ENCODE assay signal across 1 cellular context in the genomic region with DNA sequence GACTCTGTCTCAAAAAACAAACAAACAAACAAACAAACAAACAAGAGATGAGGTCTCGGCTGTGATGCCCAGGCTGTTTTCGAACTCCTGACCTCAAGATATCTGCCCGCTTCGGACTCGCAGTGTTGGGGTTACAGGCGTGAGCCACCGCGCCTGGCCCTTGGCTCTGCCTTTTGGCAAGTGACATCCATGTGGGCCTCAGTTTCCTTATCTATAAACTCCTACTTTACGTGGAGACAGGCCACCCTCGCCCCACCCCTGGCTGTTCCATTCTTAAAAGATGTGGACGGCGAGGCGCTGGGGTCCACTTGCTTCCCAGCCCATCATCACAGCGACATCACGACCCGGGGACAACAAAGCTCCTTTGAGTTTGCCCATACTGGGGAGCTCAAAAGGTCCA.
TF ChIP-seq lines count a peak whose summit lies in the region.

No MANE protein-coding gene starts in this region.

TF ChIP-seq in endothelial cell of umbilical vein, 7 proteins besides CTCF, POLR2A, EP300 and RAD21:
- TF ChIP-seq FOS (IDR thresholded peaks at IDR 0.05; ENCODE audit: borderline replicate concordance, insufficient read depth, low read length) (no peak), MYC (IDR thresholded peaks at IDR 0.05; ENCODE audit: low read depth, low read length) (no peak), GATA2 (IDR thresholded peaks at IDR 0.05; ENCODE audit: insufficient read depth, insufficient read length, low read depth, low read length) (no peak), JUN (IDR thresholded peaks at IDR 0.05; ENCODE audit: borderline replicate concordance, insufficient read depth, insufficient read length, low read depth) (no peak), EZH2 (IDR thresholded peaks at IDR 0.05; ENCODE audit: borderline replicate concordance, low read depth, low read length, severe bottlenecking) (no peak), POLR2AphosphoS5 (IDR thresholded peaks at IDR 0.05; ENCODE audit: insufficient read depth, low read depth, low read length) (no peak)
- TF ChIP-seq, protein P1, sequence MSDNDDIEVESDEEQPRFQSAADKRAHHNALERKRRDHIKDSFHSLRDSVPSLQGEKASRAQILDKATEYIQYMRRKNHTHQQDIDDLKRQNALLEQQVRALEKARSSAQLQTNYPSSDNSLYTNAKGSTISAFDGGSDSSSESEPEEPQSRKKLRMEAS (IDR thresholded peaks at IDR 0.05; ENCODE audit: insufficient read depth, insufficient read length), result no peak
